8 cellular contexts compared by ENCODE assay signal in genomic region chr3:15098503-15099363, GRCh38. TPM values are rescaled to one million over a fixed set of nuclear protein-coding genes. Genes with fewer than 3 reads are reported as not detected.
DNase-seq lines count a peak whose midpoint lies in the region; ATAC-seq and TF ChIP-seq lines count a peak whose summit lies in the region.

Gene RBSN (minus strand): TSS chr3:15099148. CDS start chr3:15096120, 3,028 bp downstream.

- TF ChIP-seq CTCF in VCaP (conservative IDR thresholded peaks at IDR 0.05): no peak
- no peak for TF ChIP-seq CTCF in mammary epithelial cell (conservative IDR thresholded peaks at IDR 0.05 in 1 of 2, IDR thresholded peaks at IDR 0.05 in 1 of 2; ENCODE audit: extremely low read depth in 1 of 2, insufficient read depth in 1 of 2, low read depth in 1 of 2, low read length in 2 of 2)

- peak within 1 kb of the TSS; percentile 91 for H3K9ac ChIP-seq in mammary epithelial cell (ENCODE audit: insufficient read depth, low read length)
- H3K9ac ChIP-seq in skeletal muscle tissue (ENCODE audit: low read depth in 1 of 3, low read length in 3 of 3): peak within 1 kb of the TSS; percentile 82 to 97 (median 97)

- BruUV-seq in mammary epithelial cell (replicated peaks; lab: Mats Ljungman, UMichigan): no TSS peak

- H3K27me3 ChIP-seq in ACC112 (ENCODE audit: insufficient read depth, low read length) (no peaks in the 10 kb centered on the region), mammary epithelial cell (ENCODE audit: insufficient read depth, low read length) (no peaks in the 10 kb centered on the region), skeletal muscle tissue (ENCODE audit: control insufficient read depth in 3 of 3, insufficient read depth in 3 of 3, low read length in 3 of 3) (no peaks in the 10 kb centered on the region)

- H3K27ac ChIP-seq in ACC112 (ENCODE audit: low read depth, low read length) (peak within 1 kb of the TSS; percentile 33; the same call in 1 of the 2 replicates), VCaP (peak within 1 kb of the TSS; percentile 88), mammary epithelial cell (ENCODE audit: insufficient read depth, low read depth, low read length) (peak within 1 kb of the TSS; percentile 76), skeletal muscle tissue (ENCODE audit: low read depth, low read length) (peak within 1 kb of the TSS; percentile 86)

- WGBS in mammary epithelial cell (ENCODE audit: low coverage, missing lambda C conversion rate): under 1% methylated on average over 37 of the region's 72 CpGs

- CTCF ChIA-PET in mammary epithelial cell (lab: Charles Lee; ENCODE audit: low non-redundant PET): no interaction called here

- DNase-seq in NCI-H2196 treated with DMSO at 0.1 percent for 48 hours (lab: John Stamatoyannopoulos, UW; ENCODE audit: unreplicated experiment) (peak; percentile 72), mammary epithelial cell (peak; percentile 94)

- H3K4me1 ChIP-seq in ACC112 (ENCODE audit: control insufficient read depth, insufficient read depth, low read length, unreplicated experiment): peaks cover 15% of the 10 kb centered on the region
- peaks cover 13% of the 10 kb centered on the region for H3K4me1 ChIP-seq in mammary epithelial cell (ENCODE audit: insufficient read depth, low read length)
- H3K4me1 ChIP-seq in skeletal muscle tissue (ENCODE audit: control insufficient read depth in 3 of 3, insufficient read depth in 3 of 3, low read length in 3 of 3): peaks cover 30 to 40% (median 34%) of the 10 kb centered on the region in 3 donors

- no peaks in the 10 kb centered on the region; the same call in 1 of the 2 replicates for H3K36me3 ChIP-seq in ACC112 (ENCODE audit: insufficient read depth, low read length)
- peaks cover 11% of the 10 kb centered on the region for H3K36me3 ChIP-seq in mammary epithelial cell (ENCODE audit: insufficient read depth, low read length)
- H3K36me3 ChIP-seq in skeletal muscle tissue (ENCODE audit: control insufficient read depth in 3 of 3, insufficient read depth in 3 of 3, low read length in 3 of 3): peaks cover 22 to 29% (median 25%) of the 10 kb centered on the region in 3 donors

- no peaks in the 10 kb centered on the region for H3K9me3 ChIP-seq in mammary epithelial cell (replicated peaks; ENCODE audit: insufficient read depth, low read length)
- H3K9me3 ChIP-seq in iPS-18c (ENCODE audit: control insufficient read depth, insufficient read depth, low read length): peaks cover 3% of the 10 kb centered on the region
- no peaks in the 10 kb centered on the region for H3K9me3 ChIP-seq in skeletal muscle tissue (ENCODE audit: control insufficient read depth in 3 of 3, low read length in 3 of 3)

- intact Hi-C loops in mammary epithelial cell (cut with micrococcal nuclease): loop anchor here (5.0 kb wide), 1 partner anchor 151 kb away; the partner anchor contains the start of gene NR2C2

- ATAC-seq in GM18867 (IDR thresholded peaks at IDR 0.05; ENCODE audit: unreplicated experiment) (peak; percentile 87), HG03097 (IDR thresholded peaks at IDR 0.05; ENCODE audit: low FRiP score, unreplicated experiment) (peak; percentile 88)

- dilution Hi-C loops in mammary epithelial cell (cut with HindIII; ENCODE audit: low sequenced_read_pairs): no loop called here

- in situ Hi-C loops in mammary epithelial cell (cut with MboI; ENCODE audit: low sequenced_read_pairs in 2 of 2): no loop called here

- no peaks in the 10 kb centered on the region for H4K20me1 ChIP-seq in mammary epithelial cell (ENCODE audit: insufficient read depth, low read length)

- peak within 1 kb of the TSS; percentile 86 for H3K4me2 ChIP-seq in mammary epithelial cell (ENCODE audit: insufficient read depth, low read depth, low read length)

- H2AFZ ChIP-seq in ACC112 (ENCODE audit: low read length, unreplicated experiment) (peak within 1 kb of the TSS; percentile 94), mammary epithelial cell (ENCODE audit: low read depth, low read length) (peak within 1 kb of the TSS; percentile 95)

- peak within 1 kb of the TSS; percentile 98 for H3K4me3 ChIP-seq in ACC112 (ENCODE audit: low read depth, low read length)
- H3K4me3 ChIP-seq in mammary epithelial cell (replicated peaks in 1 of 3; ENCODE audit: insufficient read depth in 1 of 3, low read depth in 2 of 3, low read length in 3 of 3): peak within 1 kb of the TSS; percentile 87 to 95 (median 95)
- peak within 1 kb of the TSS; percentile 95 for H3K4me3 ChIP-seq in iPS-18c (ENCODE audit: insufficient read depth, low read depth, low read length)
- H3K4me3 ChIP-seq in skeletal muscle tissue (ENCODE audit: low read length in 3 of 3): peak within 1 kb of the TSS; percentile 99 to 100 (median 99)

- peaks cover 21% of the 10 kb centered on the region for H3K79me2 ChIP-seq in ACC112 (ENCODE audit: control insufficient read depth, insufficient read depth, low read length, unreplicated experiment)
- peaks cover 29% of the 10 kb centered on the region for H3K79me2 ChIP-seq in mammary epithelial cell (ENCODE audit: insufficient read depth, low read length)

RNA-seq across cellular contexts. Expression of gene RBSN, which starts in this region (rescaled TPM):
- 10 to 100 TPM; 21.7 to 23.1 TPM for total RNA-seq in mammary epithelial cell
- polyA plus RNA-seq in mammary epithelial cell: 6.3 TPM
- 27.1 TPM for polyA minus RNA-seq in mammary epithelial cell
- 30.3 TPM for total RNA-seq in skeletal muscle tissue

Comparison
In these comparisons a context has a peak if more than half of its experiments do, and no peak if none do; other contexts are left out.
1. Peak in every context shown above with its lines: DNase-seq, ATAC-seq, H3K4me3 ChIP-seq and H3K27ac ChIP-seq.
2. H3K27ac ChIP-seq: peak in every context shown above with its lines; median percentile 88 in VCaP; 86 in skeletal muscle tissue; 76 in mammary epithelial cell; 33 in ACC112.